1 cellular context compared by ENCODE assay signal in the genomic region with DNA sequence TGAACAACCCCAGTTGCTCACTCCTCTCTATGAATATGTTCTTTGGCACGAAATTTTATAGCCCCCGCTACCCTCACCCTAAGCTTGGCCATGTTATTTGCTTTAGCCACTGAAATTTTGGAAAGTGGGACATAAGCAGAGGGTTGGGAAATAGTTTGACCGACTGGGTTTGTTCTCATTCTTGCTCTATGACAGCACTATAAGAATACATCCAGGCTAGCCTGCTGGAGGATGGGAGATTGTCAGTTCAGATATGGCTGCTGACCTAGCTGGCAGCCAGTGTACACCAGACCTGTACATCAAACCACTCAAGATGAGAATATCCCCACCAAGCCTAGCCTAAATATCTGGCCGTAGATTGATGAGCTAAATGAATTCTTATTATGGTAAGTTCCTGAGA.
TF ChIP-seq lines count a peak whose summit lies in the region.

No MANE protein-coding gene starts in this region.

TF ChIP-seq in HCT116, 20 proteins besides CTCF, POLR2A, EP300 and RAD21:
- TF ChIP-seq ELF1 (IDR thresholded peaks at IDR 0.05; ENCODE audit: borderline replicate concordance, low read depth) (no peak), SIN3A (IDR thresholded peaks at IDR 0.05; ENCODE audit: low read depth) (no peak), ZNF274 (IDR thresholded peaks at IDR 0.05; ENCODE audit: low read depth, low read length) (no peak), CBX3 (IDR thresholded peaks at IDR 0.05; ENCODE audit: low read depth) (no peak), EGR1 (IDR thresholded peaks at IDR 0.05; ENCODE audit: low read depth) (no peak), JUND (IDR thresholded peaks at IDR 0.05) (no peak), YY1 (IDR thresholded peaks at IDR 0.05; ENCODE audit: extremely low read depth, insufficient replicate concordance, low read depth, low read length) (no peak), FOSL1 (IDR thresholded peaks at IDR 0.05; ENCODE audit: low read depth) (no peak), EZH2 (IDR thresholded peaks at IDR 0.05) (no peak), POLR2AphosphoS5 (IDR thresholded peaks at IDR 0.05; ENCODE audit: low read depth, low read length) (no peak), TCF7L2 (IDR thresholded peaks at IDR 0.05; ENCODE audit: borderline replicate concordance, extremely low read depth, insufficient read depth, insufficient read length) (no peak), EZH2phosphoT487 (IDR thresholded peaks at IDR 0.05; ENCODE audit: borderline replicate concordance) (no peak), SP1 (IDR thresholded peaks at IDR 0.05; ENCODE audit: low read depth) (no peak), ZFX (IDR thresholded peaks at IDR 0.05) (no peak)
- TF ChIP-seq, protein P1, sequence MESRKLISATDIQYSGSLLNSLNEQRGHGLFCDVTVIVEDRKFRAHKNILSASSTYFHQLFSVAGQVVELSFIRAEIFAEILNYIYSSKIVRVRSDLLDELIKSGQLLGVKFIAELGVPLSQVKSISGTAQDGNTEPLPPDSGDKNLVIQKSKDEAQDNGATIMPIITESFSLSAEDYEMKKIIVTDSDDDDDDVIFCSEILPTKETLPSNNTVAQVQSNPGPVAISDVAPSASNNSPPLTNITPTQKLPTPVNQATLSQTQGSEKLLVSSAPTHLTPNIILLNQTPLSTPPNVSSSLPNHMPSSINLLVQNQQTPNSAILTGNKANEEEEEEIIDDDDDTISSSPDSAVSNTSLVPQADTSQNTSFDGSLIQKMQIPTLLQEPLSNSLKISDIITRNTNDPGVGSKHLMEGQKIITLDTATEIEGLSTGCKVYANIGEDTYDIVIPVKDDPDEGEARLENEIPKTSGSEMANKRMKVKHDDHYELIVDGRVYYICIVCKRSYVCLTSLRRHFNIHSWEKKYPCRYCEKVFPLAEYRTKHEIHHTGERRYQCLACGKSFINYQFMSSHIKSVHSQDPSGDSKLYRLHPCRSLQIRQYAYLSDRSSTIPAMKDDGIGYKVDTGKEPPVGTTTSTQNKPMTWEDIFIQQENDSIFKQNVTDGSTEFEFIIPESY (IDR thresholded peaks at IDR 0.05; ENCODE audit: extremely low read depth, insufficient replicate concordance, low read length): no peak
- TF ChIP-seq, protein P2, sequence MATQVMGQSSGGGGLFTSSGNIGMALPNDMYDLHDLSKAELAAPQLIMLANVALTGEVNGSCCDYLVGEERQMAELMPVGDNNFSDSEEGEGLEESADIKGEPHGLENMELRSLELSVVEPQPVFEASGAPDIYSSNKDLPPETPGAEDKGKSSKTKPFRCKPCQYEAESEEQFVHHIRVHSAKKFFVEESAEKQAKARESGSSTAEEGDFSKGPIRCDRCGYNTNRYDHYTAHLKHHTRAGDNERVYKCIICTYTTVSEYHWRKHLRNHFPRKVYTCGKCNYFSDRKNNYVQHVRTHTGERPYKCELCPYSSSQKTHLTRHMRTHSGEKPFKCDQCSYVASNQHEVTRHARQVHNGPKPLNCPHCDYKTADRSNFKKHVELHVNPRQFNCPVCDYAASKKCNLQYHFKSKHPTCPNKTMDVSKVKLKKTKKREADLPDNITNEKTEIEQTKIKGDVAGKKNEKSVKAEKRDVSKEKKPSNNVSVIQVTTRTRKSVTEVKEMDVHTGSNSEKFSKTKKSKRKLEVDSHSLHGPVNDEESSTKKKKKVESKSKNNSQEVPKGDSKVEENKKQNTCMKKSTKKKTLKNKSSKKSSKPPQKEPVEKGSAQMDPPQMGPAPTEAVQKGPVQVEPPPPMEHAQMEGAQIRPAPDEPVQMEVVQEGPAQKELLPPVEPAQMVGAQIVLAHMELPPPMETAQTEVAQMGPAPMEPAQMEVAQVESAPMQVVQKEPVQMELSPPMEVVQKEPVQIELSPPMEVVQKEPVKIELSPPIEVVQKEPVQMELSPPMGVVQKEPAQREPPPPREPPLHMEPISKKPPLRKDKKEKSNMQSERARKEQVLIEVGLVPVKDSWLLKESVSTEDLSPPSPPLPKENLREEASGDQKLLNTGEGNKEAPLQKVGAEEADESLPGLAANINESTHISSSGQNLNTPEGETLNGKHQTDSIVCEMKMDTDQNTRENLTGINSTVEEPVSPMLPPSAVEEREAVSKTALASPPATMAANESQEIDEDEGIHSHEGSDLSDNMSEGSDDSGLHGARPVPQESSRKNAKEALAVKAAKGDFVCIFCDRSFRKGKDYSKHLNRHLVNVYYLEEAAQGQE (IDR thresholded peaks at IDR 0.05; ENCODE audit: low read depth): no peak
- TF ChIP-seq, protein P3, sequence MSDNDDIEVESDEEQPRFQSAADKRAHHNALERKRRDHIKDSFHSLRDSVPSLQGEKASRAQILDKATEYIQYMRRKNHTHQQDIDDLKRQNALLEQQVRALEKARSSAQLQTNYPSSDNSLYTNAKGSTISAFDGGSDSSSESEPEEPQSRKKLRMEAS (IDR thresholded peaks at IDR 0.05): no peak
- TF ChIP-seq, protein P4, sequence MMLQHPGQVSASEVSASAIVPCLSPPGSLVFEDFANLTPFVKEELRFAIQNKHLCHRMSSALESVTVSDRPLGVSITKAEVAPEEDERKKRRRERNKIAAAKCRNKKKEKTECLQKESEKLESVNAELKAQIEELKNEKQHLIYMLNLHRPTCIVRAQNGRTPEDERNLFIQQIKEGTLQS (IDR thresholded peaks at IDR 0.05): no peak
TF ChIP-seq in HCT116: peak in this region for 0.
